Comparison of ENCODE assay signal across 10 cellular contexts in the genomic region with DNA sequence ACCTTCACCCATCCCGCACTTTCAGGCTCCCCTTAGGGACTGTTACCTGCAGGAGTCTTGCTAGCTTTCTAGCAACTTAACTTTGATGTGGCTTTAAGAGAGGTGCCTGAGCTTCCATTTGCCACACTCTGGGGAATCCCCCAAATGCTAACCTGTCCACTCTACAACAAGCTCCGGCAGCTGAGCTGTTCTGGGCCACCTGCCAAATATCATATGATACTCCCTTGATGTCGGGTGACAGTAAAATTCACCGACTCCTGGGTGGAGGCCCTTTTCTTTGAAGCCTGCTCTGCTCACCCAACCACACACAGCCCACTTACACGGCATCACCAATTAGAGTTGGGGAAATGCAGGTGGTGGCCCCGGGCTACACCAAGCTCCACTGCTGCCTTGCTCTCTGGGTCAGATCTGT. TPM values are rescaled to one million over a fixed set of nuclear protein-coding genes. Genes with fewer than 3 reads are reported as not detected.
A peak's percentile ranks its signal among the peaks of the same experiment; 100 is the strongest.
DNase-seq lines count a peak whose midpoint lies in the region; ATAC-seq, FAIRE-seq and TF ChIP-seq lines count a peak whose summit lies in the region.
"Had no signal": no experiment of that assay in that cellular context is flagged by ENCODE, and none has a peak within 500 bp of the region (broad histone marks: within the 10 kb centered on the region; RNA-seq: fewer than 3 reads in every experiment).

No MANE protein-coding gene starts in this region.

- peaks cover 77% of the 10 kb centered on the region for H3K4me1 ChIP-seq in CD4-positive, alpha-beta memory T cell (ENCODE audit: insufficient read depth, low read length)
- H3K4me1 ChIP-seq in GM12878 (ENCODE audit: control insufficient read depth, insufficient read depth, low read length): peaks cover 19% of the 10 kb centered on the region
- H3K4me1 ChIP-seq in tibial nerve: peaks cover 0 to 11% (median 0%) of the 10 kb centered on the region in 4 donors

- TF ChIP-seq EP300 in GM12878 (IDR thresholded peaks at IDR 0.05; ENCODE audit: borderline replicate concordance in 1 of 2, control insufficient read depth in 1 of 2, low read depth in 2 of 2, low read length in 2 of 2): peak in 1 of 2 experiments; percentile 59; a peak in 2 of 4 replicates
- no peak for TF ChIP-seq EP300 in tibial nerve (IDR thresholded peaks at IDR 0.05)

- peak; percentile 77 for FAIRE-seq in GM12878 (lab: Jason Lieb, UNC)
- FAIRE-seq: G401.6 had no signal

- peaks cover 0 to 10% (median 0%) of the 10 kb centered on the region in 8 donors for H3K9me3 Mint-ChIP-seq in CD4-positive, alpha-beta memory T cell
- no peaks in the 10 kb centered on the region for H3K9me3 Mint-ChIP-seq in T-helper 1 cell treated with Interleukin-12 subunit alpha and Interleukin-12 subunit beta and Interleukin-4 antibody, amounts not matched to agents 30 μg/mL and 1 μg/mL, for 36 hours

- POLR2A ChIA-PET in CD4-positive, alpha-beta memory T cell (lab: Charles Lee; ENCODE audit: partially characterized antibody): interaction anchor here (0.9 to 7.0 kb wide), 23 partner anchors 11 to 948 kb away, joined by 3 to 80 read pairs (median 5); a partner anchor contains a TSS
- POLR2A ChIA-PET in GM12878 (lab: Charles Lee): interaction anchor here (0.8 to 1.7 kb wide), 7 partner anchors 32 to 349 kb away, joined by 3 to 8 read pairs (median 6); a partner anchor contains a TSS

- peak overlapping the region; percentile 58 to 86 (median 78) for H3K4me3 Mint-ChIP-seq in CD4-positive, alpha-beta memory T cell
- peak overlapping the region; percentile 59 for H3K4me3 Mint-ChIP-seq in T-helper 1 cell treated with Interleukin-12 subunit alpha and Interleukin-12 subunit beta and Interleukin-4 antibody, amounts not matched to agents 30 μg/mL and 1 μg/mL, for 36 hours

- peak; percentile 88 to 99 (median 93) for DNase-seq in CD4-positive, alpha-beta memory T cell
- DNase-seq in GM12878 (ENCODE audit: low read depth, low spot score) (peak; percentile 56), tibial nerve (ENCODE audit: low spot score in 2 of 2) (no peak), nucleus accumbens (lab: John Stamatoyannopoulos, UW) (no peak)
- peak; percentile 27 to 70 (median 56) for DNase-seq in stimulated activated CD4-positive, alpha-beta T cell treated with anti-CD3 and anti-CD28 coated beads, Interleukin-1b, Interleukin-23, amount 100 ng/mL, for 24 hours (ENCODE audit: low read depth in 4 of 4, low spot score in 1 of 4)

- peak overlapping the region; percentile 47 for H3K27ac ChIP-seq in CD4-positive, alpha-beta memory T cell (ENCODE audit: low read depth, low read length)
- H3K27ac ChIP-seq in GM12878 (ENCODE audit: control insufficient read depth, insufficient read depth) (no peak overlapping the region), tibial nerve (no peak overlapping the region)

- TF ChIP-seq RAD21 in GM12878 (IDR thresholded peaks at IDR 0.05; ENCODE audit: insufficient read depth, low read depth, low read length): peak; percentile 0; the same call in 1 of the 2 replicates

- in situ Hi-C loops in GM12878 (cut with MboI): loop anchor here (10.0 kb wide), 1 partner anchor 310 kb away; no protein-coding TSS in a partner anchor

- H3K9ac ChIP-seq in GM12878 (ENCODE audit: control insufficient read depth, insufficient read depth, low read length): no peak overlapping the region; the same call in 1 of the 2 replicates

- H3K4me1 Mint-ChIP-seq in CD4-positive, alpha-beta memory T cell: peaks cover 52 to 88% (median 68%) of the 10 kb centered on the region in 4 donors
- peaks cover 52% of the 10 kb centered on the region for H3K4me1 Mint-ChIP-seq in T-helper 1 cell treated with Interleukin-12 subunit alpha and Interleukin-12 subunit beta and Interleukin-4 antibody, amounts not matched to agents 30 μg/mL and 1 μg/mL, for 36 hours (ENCODE audit: low read depth)

- H3K9me3 ChIP-seq in CD4-positive, alpha-beta memory T cell (ENCODE audit: control insufficient read depth in 1 of 2, low read length in 2 of 2): no peaks in the 10 kb centered on the region
- H3K9me3 ChIP-seq in GM12878 (replicated peaks; ENCODE audit: control insufficient read depth, insufficient read depth, low read length) (no peaks in the 10 kb centered on the region), tibial nerve (no peaks in the 10 kb centered on the region)

- no peak overlapping the region for H2AFZ ChIP-seq in GM12878 (ENCODE audit: control insufficient read depth, low read depth, low read length)

- SMC1A ChIA-PET in GM12878 (lab: Charles Lee; ENCODE audit: uncharacterized antibody, unreplicated experiment): interaction anchor here (0.6 to 7.8 kb wide), 15 partner anchors 12 to 313 kb away, joined by 3 to 59 read pairs (median 4); a partner anchor contains a TSS

- H3K27me3 ChIP-seq in CD4-positive, alpha-beta memory T cell (ENCODE audit: insufficient read depth, low read length): no peaks in the 10 kb centered on the region
- H3K27me3 ChIP-seq in GM12878 (replicated peaks in 1 of 2; ENCODE audit: control insufficient read depth in 2 of 2, insufficient read depth in 2 of 2, low read length in 1 of 2): no peaks in the 10 kb centered on the region
- H3K27me3 ChIP-seq in tibial nerve: no peaks in the 10 kb centered on the region

- under 1% methylated on average over 6 of the region's 6 CpGs for WGBS in GM12878 (ENCODE audit: insufficient coverage, insufficient replicate concordance, low lambda C conversion rate, missing lambda C conversion rate)
- 34 to 42% methylated on average over 6 of the region's 6 CpGs for WGBS in tibial nerve, 2 donors

- CTCF ChIA-PET in CD4-positive, alpha-beta memory T cell (lab: Charles Lee; ENCODE audit: partially characterized antibody): interaction anchor here (0.7 to 12.3 kb wide), 14 partner anchors 7 to 313 kb away, joined by 3 to 116 read pairs (median 4); a partner anchor contains a TSS
- CTCF ChIA-PET in GM12878 (lab: Yijun Ruan, JAX): interaction anchor here (1.1 to 8.9 kb wide), 9 partner anchors 12 to 313 kb away, joined by 3 to 110 read pairs (median 5); no protein-coding TSS in a partner anchor

- no peak overlapping the region for H3K4me3 ChIP-seq in CD4-positive, alpha-beta memory T cell (ENCODE audit: low read length in 2 of 2)
- H3K4me3 ChIP-seq in GM12878 (no peak overlapping the region), tibial nerve (no peak overlapping the region)

- peak overlapping the region; percentile 86 to 96 (median 94) for H3K27ac Mint-ChIP-seq in CD4-positive, alpha-beta memory T cell
- H3K27ac Mint-ChIP-seq in T-helper 1 cell treated with Interleukin-12 subunit alpha and Interleukin-12 subunit beta and Interleukin-4 antibody, amounts not matched to agents 30 μg/mL and 1 μg/mL, for 36 hours: peak overlapping the region; percentile 72

- RAD21 ChIA-PET in GM12878 (lab: Charles Lee; ENCODE audit: unreplicated experiment): interaction anchor here (0.6 to 6.1 kb wide), 19 partner anchors 11 to 307 kb away, joined by 3 to 67 read pairs (median 4); a partner anchor contains a TSS

- TF ChIP-seq CTCF in GM12878 (IDR thresholded peaks at IDR 0.05 in 2 of 3, conservative IDR thresholded peaks at IDR 0.05 in 1 of 3; ENCODE audit: control insufficient read depth in 2 of 3, extremely low read depth in 1 of 3, insufficient read depth in 1 of 3, low read depth in 3 of 3, low read length in 3 of 3) (no peak), tibial nerve (IDR thresholded peaks at IDR 0.05) (no peak)

- H4K20me1 ChIP-seq in GM12878 (ENCODE audit: control insufficient read depth, insufficient read depth): no peaks in the 10 kb centered on the region

- ATAC-seq in HG03159 (IDR thresholded peaks at IDR 0.05; ENCODE audit: unreplicated experiment) (peak; percentile 54), GM12878 (peak; percentile 96), GM18907 (IDR thresholded peaks at IDR 0.05; ENCODE audit: unreplicated experiment) (no peak)

- peak overlapping the region; percentile 47; the same call in 1 of the 2 replicates for H3K4me2 ChIP-seq in GM12878 (ENCODE audit: control insufficient read depth, insufficient read depth)

- no peak for TF ChIP-seq POLR2A in GM12878 (IDR thresholded peaks at IDR 0.05; ENCODE audit: low read depth, low read length)
- TF ChIP-seq POLR2A in tibial nerve (IDR thresholded peaks at IDR 0.05): no peak

- peaks cover 0 to 1% of the 10 kb centered on the region in 2 donors for H3K36me3 Mint-ChIP-seq in CD4-positive, alpha-beta memory T cell
- H3K36me3 Mint-ChIP-seq in T-helper 1 cell treated with Interleukin-12 subunit alpha and Interleukin-12 subunit beta and Interleukin-4 antibody, amounts not matched to agents 30 μg/mL and 1 μg/mL, for 36 hours (ENCODE audit: low read depth): no peaks in the 10 kb centered on the region

- intact Hi-C loops in CD4-positive, alpha-beta memory T cell (cut with micrococcal nuclease): loop anchor here (1.0 to 5.0 kb wide), 3 partner anchors 70 to 378 kb away; a partner anchor contains a TSS
- intact Hi-C loops in GM12878 (cut with micrococcal nuclease; ENCODE audit: unreplicated experiment): no loop called here

- H3K27me3 Mint-ChIP-seq in CD4-positive, alpha-beta memory T cell: no peaks in the 10 kb centered on the region
- H3K27me3 Mint-ChIP-seq in T-helper 1 cell treated with Interleukin-12 subunit alpha and Interleukin-12 subunit beta and Interleukin-4 antibody, amounts not matched to agents 30 μg/mL and 1 μg/mL, for 36 hours (ENCODE audit: low read depth): peaks cover 54% of the 10 kb centered on the region

- no peaks in the 10 kb centered on the region for H3K79me2 ChIP-seq in GM12878 (ENCODE audit: control insufficient read depth, insufficient read depth, low read length)

- no TSS peak for BruUV-seq in GM12878 (replicated peaks; lab: Mats Ljungman, UMichigan)

- no peaks in the 10 kb centered on the region for H3K36me3 ChIP-seq in CD4-positive, alpha-beta memory T cell (ENCODE audit: insufficient read depth, low read length)
- H3K36me3 ChIP-seq in GM12878 (ENCODE audit: control insufficient read depth in 2 of 2, insufficient read depth in 2 of 2, low read length in 1 of 2) (no peaks in the 10 kb centered on the region), tibial nerve (no peaks in the 10 kb centered on the region)

RNA-seq across cellular contexts. Expression of a gene that starts 38.0 kb away (rescaled TPM):
- total RNA-seq in CD4-positive, alpha-beta memory T cell: not detected
- polyA plus RNA-seq in CD4-positive, alpha-beta memory T cell: not detected
- total RNA-seq in GM12878 (2013; cell fraction: nucleolus; rRNA removed): not detected in 2 replicates
- total RNA-seq in GM12878 (2014; rRNA removed) (0.05 and 0.17 TPM in 2 replicates), GM12878 (2014; rRNA removed; fragmentation: Illumina TruSeq; extraction: Trizol) (0.09 TPM in 2 replicates), GM12878 (2021) (0.13 and 0.26 TPM in 2 replicates), tibial nerve (not detected)
- 0.25 TPM for polyA plus RNA-seq in GM12878 (2011; ENCODE audit: low read depth)
- polyA plus RNA-seq in GM12878 (2011; rRNA removed) (0.03 TPM in 2 replicates), GM12878 (2014; fragmentation: Illumina TruSeq; extraction: Trizol) (0.24 and 0.38 TPM in 2 replicates), GM12878 (2014; fragmentation: Nextera tagmentation; extraction: Ambion mirVana) (under 1 TPM; 0.02 to 0.05 TPM), GM12878 (2014; rRNA removed) (0.16 and 0.29 TPM in 2 replicates), GM12878 (2016; fragmentation: Nextera tagmentation; extraction: Ambion mirVana) (not detected)
- 0.03 and 0.05 TPM in 2 replicates for polyA plus RNA-seq in GM12878 (2011; cell fraction: cytosol; rRNA removed)
- 0.03 TPM in 2 replicates for polyA plus RNA-seq in GM12878 (2011; cell fraction: nucleus; rRNA removed)
- polyA plus RNA-seq in GM12878 (2012): 0.10 and 0.27 TPM in 2 replicates
- polyA minus RNA-seq in GM12878 (2011; rRNA and poly(A)+ RNA removed): not detected in 2 replicates
- polyA minus RNA-seq in GM12878 (2011; cell fraction: cytosol; rRNA and poly(A)+ RNA removed): not detected in 2 replicates
- not detected in 2 replicates for polyA minus RNA-seq in GM12878 (2011; cell fraction: nucleus; rRNA and poly(A)+ RNA removed)
- total RNA-seq: subcutaneous adipose tissue had no signal

Comparison
In these comparisons a context has a peak if more than half of its experiments do, and no peak if none do; other contexts are left out.
1. DNase-seq: peak in CD4-positive, alpha-beta memory T cell (5 of 5), GM12878 (single experiment) and stimulated activated CD4-positive, alpha-beta T cell treated with anti-CD3 and anti-CD28 coated beads, Interleukin-1b, Interleukin-23, amount 100 ng/mL, for 24 hours (4 of 4); none in tibial nerve (0 of 2) and nucleus accumbens (0 of 56).